In the genomic region with DNA sequence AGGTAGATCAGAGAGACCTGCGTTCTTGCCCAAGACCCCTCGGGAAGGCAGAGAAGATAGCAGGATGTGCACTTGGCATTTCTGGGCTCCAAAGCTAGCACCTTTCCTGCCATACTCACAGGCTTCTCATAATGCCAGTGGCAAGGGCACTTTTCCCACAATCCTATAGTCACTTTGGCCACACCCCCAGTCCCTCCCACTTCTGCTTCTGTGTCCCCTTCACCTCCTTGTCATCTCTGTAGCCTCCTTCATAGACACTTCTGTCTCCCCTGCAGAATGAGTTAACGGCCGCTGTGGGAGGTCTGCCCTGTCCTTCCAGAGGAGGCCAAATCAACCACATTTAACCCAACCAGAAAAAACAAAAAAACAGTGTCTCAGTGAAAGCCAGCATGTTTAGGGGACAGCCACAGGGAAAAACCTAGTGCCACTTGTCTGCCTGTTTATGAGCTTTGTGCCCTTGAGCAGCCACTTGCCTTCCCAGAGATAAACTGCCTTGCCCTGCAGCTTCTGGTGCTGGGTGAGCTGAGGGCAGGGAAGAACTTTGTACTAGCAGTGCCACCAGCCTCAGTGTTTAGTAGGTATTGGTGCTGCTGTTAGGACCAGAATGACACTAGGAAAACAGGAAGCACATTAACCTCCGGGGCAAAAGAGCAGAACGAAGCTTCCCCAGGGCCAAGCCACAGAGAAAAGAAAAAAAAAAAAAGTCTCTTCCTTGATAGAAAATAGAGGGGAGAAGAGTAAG, we compare ENCODE assay signal across 14 cellular contexts.
DNase-seq lines count a peak whose midpoint lies in the region; ATAC-seq and TF ChIP-seq lines count a peak whose summit lies in the region.
"Had no signal": no experiment of that assay in that cellular context is flagged by ENCODE, and none has a peak within 500 bp of the region (broad histone marks: within the 10 kb centered on the region; RNA-seq: fewer than 3 reads in every experiment).

No MANE protein-coding gene starts in this region.

- H3K36me3 ChIP-seq in BLaER1 = no peaks in the 10 kb centered on the region
- no peaks in the 10 kb centered on the region for H3K36me3 ChIP-seq in PC-3 (ENCODE audit: low read depth, low read length)

- H3K4me3 ChIP-seq in BLaER1 (peak overlapping the region; percentile 28; the same call in 1 of the 2 replicates), PC-3 (ENCODE audit: low read length) (no peak overlapping the region)
- H3K4me3 ChIP-seq: GM23338 had no signal

- POLR2A ChIA-PET in PC-3 (lab: Charles Lee; ENCODE audit: unreplicated experiment) = no interaction called here

- H3K27me3 ChIP-seq in BLaER1 = no peaks in the 10 kb centered on the region
- H3K27me3 ChIP-seq in PC-3 (ENCODE audit: low read length) = no peaks in the 10 kb centered on the region

- no peak for TF ChIP-seq CTCF in PC-3 (conservative IDR thresholded peaks at IDR 0.05; ENCODE audit: low read depth, low read length)

- peak; percentile 75 for DNase-seq in DMS79 treated with DMSO at 0.1 percent for 48 hours (lab: John Stamatoyannopoulos, UW)
- peak; percentile 21 for DNase-seq in NCI-H2029 (lab: John Stamatoyannopoulos, UW)
- no peak for DNase-seq in left ventricle myocardium superior
- DNase-seq in PC-3 = no peak
- no peak for DNase-seq in NCI-H146 treated with DMSO at 0.1 percent for 48 hours (lab: John Stamatoyannopoulos, UW; ENCODE audit: unreplicated experiment)
- DNase-seq: DND-41; NCI-H1048; NK-92 treated with Interleukin-12 subunit alpha and Interleukin-12 subunit beta, amount 100 ng/mL, for 24 hours; right cardiac atrium; T-helper 9 cell had no signal

- no peaks in the 10 kb centered on the region for H3K9me3 ChIP-seq in BLaER1
- H3K9me3 ChIP-seq in PC-3 (ENCODE audit: low read length) = no peaks in the 10 kb centered on the region

- no peaks in the 10 kb centered on the region for H3F3A ChIP-seq in PC-3 (ENCODE audit: low read length, unreplicated experiment)

- H3K4me2 ChIP-seq in BLaER1 = peak overlapping the region; percentile 68
- no peak overlapping the region for H3K4me2 ChIP-seq in PC-3 (ENCODE audit: low read length)
- H3K4me2 ChIP-seq: GM23338 had no signal

- H3K4me1 ChIP-seq in BLaER1 (peaks cover 75% of the 10 kb centered on the region), PC-3 (ENCODE audit: insufficient read depth, low read length) (no peaks in the 10 kb centered on the region)

- TF ChIP-seq POLR2A in GM18505 (IDR thresholded peaks at IDR 0.05; ENCODE audit: borderline replicate concordance, extremely low read depth, insufficient read depth, insufficient read length) = no peak

- H3K79me2 ChIP-seq in PC-3 (ENCODE audit: low read length) = no peaks in the 10 kb centered on the region

- CTCF ChIA-PET in PC-3 (lab: Charles Lee) = no interaction called here

- H3K9ac ChIP-seq in BLaER1 (peak overlapping the region; percentile 51; the same call in 1 of the 2 replicates), PC-3 (ENCODE audit: low read length) (no peak overlapping the region)

- no peaks in the 10 kb centered on the region for H4K20me1 ChIP-seq in BLaER1
- H4K20me1 ChIP-seq in PC-3 (ENCODE audit: low read length) = no peaks in the 10 kb centered on the region

- no TSS peak for BruUV-seq in PC-3 (replicated peaks; lab: Mats Ljungman, UMichigan)

- ATAC-seq in left ventricle myocardium superior (peak; percentile 90), PC-3 (no peak), HG02763 (IDR thresholded peaks at IDR 0.05; ENCODE audit: unreplicated experiment) (no peak), GM18505 (IDR thresholded peaks at IDR 0.05; ENCODE audit: unreplicated experiment) (no peak)
- ATAC-seq: GM23338 had no signal

- H3K27ac ChIP-seq in BLaER1 = peak overlapping the region; percentile 79
- no peak overlapping the region for H3K27ac ChIP-seq in PC-3 (ENCODE audit: low read length)

- H2AFZ ChIP-seq in PC-3 (ENCODE audit: low read length) = no peak overlapping the region
- H2AFZ ChIP-seq: GM23338 had no signal

- intact Hi-C loops in left ventricle myocardium superior (cut with micrococcal nuclease) = no loop called here
- intact Hi-C loops in PC-3 (cut with micrococcal nuclease) = no loop called here

- H3K9me2 ChIP-seq in PC-3 (replicated peaks; ENCODE audit: low read length) = no peaks in the 10 kb centered on the region

Comparison
In these comparisons a context has a peak if more than half of its experiments do, and no peak if none do; other contexts are left out.
1. DNase-seq: peak in DMS79 treated with DMSO at 0.1 percent for 48 hours (single experiment) and NCI-H2029 (single experiment); none in left ventricle myocardium superior (single experiment), PC-3 (single experiment) and NCI-H146 treated with DMSO at 0.1 percent for 48 hours (single experiment).